In genomic region chr7:151122276-151122675, GRCh38 we compare ENCODE assay signal across 1 cellular context.
TF ChIP-seq lines count a peak whose summit lies in the region.

No MANE protein-coding gene starts in this region.

TF ChIP-seq in GM23338, 12 proteins besides CTCF, POLR2A, EP300 and RAD21 (continued from another document):
- TF ChIP-seq ZNF462 (CRISPR knock-in tag; IDR thresholded peaks at IDR 0.05) (no peak), STAT1 (IDR thresholded peaks at IDR 0.05; ENCODE audit: unreplicated experiment) (no peak), EZH2phosphoT487 (IDR thresholded peaks at IDR 0.05; ENCODE audit: unreplicated experiment) (no peak), ETS1 (IDR thresholded peaks at IDR 0.05) (no peak), EZH2 (IDR thresholded peaks at IDR 0.05; ENCODE audit: low read depth, unreplicated experiment) (no peak), ZNF114 (CRISPR knock-in tag; IDR thresholded peaks at IDR 0.05) (no peak), CREB1 (CRISPR knock-in tag; IDR thresholded peaks at IDR 0.05; ENCODE audit: low read depth) (no peak)
TF ChIP-seq in GM23338: peak in this region for 0.
